ENCODE assay signal across 15 cellular contexts in genomic region chr20:59785986-59786753, GRCh38.
DNase-seq lines count a peak whose midpoint lies in the region; FAIRE-seq and TF ChIP-seq lines count a peak whose summit lies in the region.
"Had no signal": no experiment of that assay in that cellular context is flagged by ENCODE, and none has a peak within 500 bp of the region (broad histone marks: within the 10 kb centered on the region; RNA-seq: fewer than 3 reads in every experiment).

No MANE protein-coding gene starts in this region.

- H3K36me3 ChIP-seq in stomach = no peaks in the 10 kb centered on the region
- H3K36me3 ChIP-seq: HAP-1, Peyer's patch, SJCRH30 had no signal

- FAIRE-seq in HTR-8/SVneo (lab: Jason Lieb, UNC) = peak; percentile 69
- FAIRE-seq: A204.1 had no signal

- WGBS in stomach, 5 donors = 71 to 88% (median 78%) methylated on average over 8 to 9 of the region's 9 CpGs

- intact Hi-C loops in stomach (cut with DNase I; ENCODE audit: low total_unique reads) = no loop called here

- H3K9me3 ChIP-seq in stomach = peaks cover 0 to 1% (median 0%) of the 10 kb centered on the region in 4 donors
- H3K9me3 ChIP-seq: HAP-1, Peyer's patch, SJCRH30 had no signal

- no peaks in the 10 kb centered on the region for H3K4me1 ChIP-seq in stomach
- H3K4me1 ChIP-seq: HAP-1, Peyer's patch, SJCRH30 had no signal

- no peak for TF ChIP-seq CTCF in stomach (IDR thresholded peaks at IDR 0.05)
- no peak for TF ChIP-seq CTCF in GM13977 (IDR thresholded peaks at IDR 0.05; ENCODE audit: extremely low read depth, insufficient read depth, missing control alignments)

- TF ChIP-seq POLR2A in stomach (IDR thresholded peaks at IDR 0.05) = no peak

- DNase-seq in NCI-H748 (lab: John Stamatoyannopoulos, UW; ENCODE audit: unreplicated experiment) (peak; percentile 3), NCI-H748 treated with DMSO at 0.1 percent for 48 hours (lab: John Stamatoyannopoulos, UW) (no peak), HTR-8/SVneo (ENCODE audit: insufficient read length, low spot score) (no peak), ecto neural progenitor cell (ENCODE audit: low spot score) (peak; percentile 40), stomach (peak; percentile 16), GM13977 (ENCODE audit: low spot score) (no peak), retina (no peak), SKM-1 (lab: John Stamatoyannopoulos, UW; ENCODE audit: unreplicated experiment) (no peak)
- DNase-seq: C1 segment of cervical spinal cord, NCI-H1694, NCI-H345, Peyer's patch, SJCRH30 had no signal

- TF ChIP-seq EP300 in stomach (IDR thresholded peaks at IDR 0.05) = no peak

- in situ Hi-C loops in GM13977 (cut with MboI; ENCODE audit: low pct_unique_long_range_greater_than_20kb, low sequenced_read_pairs, unreplicated experiment) = no loop called here

- no peak overlapping the region for H3K4me3 ChIP-seq in stomach
- H3K4me3 ChIP-seq: HAP-1, Peyer's patch, SJCRH30 had no signal

- peaks cover 0 to 20% (median 0%) of the 10 kb centered on the region in 3 donors for H3K27me3 ChIP-seq in stomach
- H3K27me3 ChIP-seq: Peyer's patch had no signal

- no peak overlapping the region for H3K27ac ChIP-seq in stomach
- H3K27ac ChIP-seq: Peyer's patch, SJCRH30 had no signal

Comparison
In these comparisons a context has a peak if more than half of its experiments do, and no peak if none do; other contexts are left out.
1. DNase-seq: peak in NCI-H748 (single experiment), ecto neural progenitor cell (single experiment) and stomach (single experiment); none in NCI-H748 treated with DMSO at 0.1 percent for 48 hours (single experiment), HTR-8/SVneo (single experiment), GM13977 (single experiment), retina (single experiment) and SKM-1 (single experiment).